Comparison of ENCODE assay signal across 8 cellular contexts in the genomic region with DNA sequence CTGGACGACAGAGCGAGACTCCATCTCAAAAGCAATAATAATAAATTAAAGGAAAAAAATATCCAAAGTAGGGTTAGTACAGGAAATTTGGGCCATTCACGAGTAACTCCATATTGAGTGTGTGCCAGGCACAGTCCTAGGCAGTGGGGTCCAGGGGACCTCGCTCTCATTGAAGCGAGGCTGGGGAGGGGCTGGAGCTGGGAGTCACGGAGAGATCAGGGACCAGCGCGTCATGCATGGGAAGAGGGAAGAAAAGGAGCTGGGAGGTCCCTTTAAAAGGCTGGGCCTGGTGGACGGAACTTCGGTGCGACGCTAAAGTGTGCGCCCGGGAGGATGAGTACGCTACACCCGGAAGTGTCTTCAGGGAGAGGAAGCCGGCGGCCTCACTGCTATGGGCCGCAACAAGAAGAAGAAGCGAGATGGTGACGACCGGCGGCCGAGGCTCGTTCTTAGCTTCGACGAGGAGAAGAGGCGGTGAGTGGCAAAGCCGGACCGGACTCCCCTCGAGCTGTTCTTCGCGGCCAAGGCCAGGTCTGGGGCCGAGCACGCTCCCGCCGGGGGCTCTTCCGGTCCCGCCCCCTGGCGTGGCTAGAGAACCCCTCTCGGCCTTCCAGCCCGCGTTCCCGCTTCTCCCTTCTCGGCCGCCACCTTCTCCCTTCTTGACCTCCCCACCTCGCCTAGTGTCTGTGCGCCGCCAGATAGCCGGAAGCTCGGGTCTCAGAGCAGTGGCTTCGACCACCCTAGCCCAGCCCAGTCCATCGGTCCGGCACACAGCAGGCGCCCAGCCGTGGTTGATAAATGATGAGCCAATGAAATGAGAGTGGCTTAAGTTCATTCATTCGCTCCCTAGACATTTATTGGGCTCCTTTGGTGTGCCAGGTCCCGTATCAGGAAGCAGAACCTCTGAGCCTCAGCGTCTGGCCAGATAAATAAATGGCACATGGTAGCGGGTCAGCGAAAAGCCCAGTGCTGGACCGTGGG. TPM values are rescaled to one million over a fixed set of nuclear protein-coding genes. Genes with fewer than 3 reads are reported as not detected.
A peak's percentile ranks its signal among the peaks of the same experiment; 100 is the strongest.
DNase-seq lines count a peak whose midpoint lies in the region; ATAC-seq and TF ChIP-seq lines count a peak whose summit lies in the region.

A gene with protein sequence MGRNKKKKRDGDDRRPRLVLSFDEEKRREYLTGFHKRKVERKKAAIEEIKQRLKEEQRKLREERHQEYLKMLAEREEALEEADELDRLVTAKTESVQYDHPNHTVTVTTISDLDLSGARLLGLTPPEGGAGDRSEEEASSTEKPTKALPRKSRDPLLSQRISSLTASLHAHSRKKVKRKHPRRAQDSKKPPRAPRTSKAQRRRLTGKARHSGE (plus strand): TSS at position 342 of the 981 bp plus-strand sequence. CDS start 50 bp downstream, at position 392.

- H3K36me3 Mint-ChIP-seq in neural crest cell (ENCODE audit: low read depth): peaks cover 3% of the 10 kb centered on the region

- peak within 1 kb of the TSS; percentile 86 for H3K4me3 ChIP-seq in fibroblast of villous mesenchyme (ENCODE audit: low read depth, low read length)

- peaks cover 26% of the 10 kb centered on the region for H3K4me1 Mint-ChIP-seq in neural crest cell

- TF ChIP-seq CTCF in fibroblast of villous mesenchyme (IDR thresholded peaks at IDR 0.05; ENCODE audit: insufficient read depth, low read depth, low read length) (no peak), neural crest cell (conservative IDR thresholded peaks at IDR 0.05) (peak; percentile 14)

- ATAC-seq in GM21737 (IDR thresholded peaks at IDR 0.05; ENCODE audit: unreplicated experiment): peak; percentile 67

- H3K9me3 Mint-ChIP-seq in neural crest cell: no peaks in the 10 kb centered on the region

- peak within 1 kb of the TSS; percentile 99 for H3K27ac Mint-ChIP-seq in neural crest cell (ENCODE audit: unreplicated experiment)

- peak; percentile 82 for DNase-seq in DMS153 treated with DMSO at 0.1 percent for 48 hours (lab: John Stamatoyannopoulos, UW; ENCODE audit: unreplicated experiment)
- peak; percentile 82 for DNase-seq in LHCN-M2 (ENCODE audit: low read depth)
- DNase-seq in SHP77 (lab: John Stamatoyannopoulos, UW): peak; percentile 69 to 76
- DNase-seq in activated gamma-delta T cell (lab: John Stamatoyannopoulos, UW): peak; percentile 30
- peak; percentile 89 for DNase-seq in fibroblast of villous mesenchyme (ENCODE audit: low read depth)
- peak; percentile 80 for DNase-seq in neural crest cell (ENCODE audit: low read depth, low spot score)
- peak; percentile 73 for DNase-seq in stromal cell of bone marrow (ENCODE audit: low read depth)

- H3K4me3 Mint-ChIP-seq in neural crest cell: peak within 1 kb of the TSS; percentile 97

- no peaks in the 10 kb centered on the region for H3K27me3 Mint-ChIP-seq in neural crest cell (ENCODE audit: low read depth)

RNA-seq across cellular contexts. Expression of the gene that starts here (rescaled TPM):
- 45.1 and 53.9 TPM in 2 replicates for total RNA-seq in LHCN-M2 (2014; rRNA removed)
- 24.6 TPM for polyA plus RNA-seq in LHCN-M2 (2012)
- total RNA-seq in fibroblast of villous mesenchyme: 7.3 and 10.3 TPM in 2 replicates
- total RNA-seq in neural crest cell: 43.3 and 44.5 TPM in 2 replicates

Comparison
In these comparisons a context has a peak if more than half of its experiments do, and no peak if none do; other contexts are left out.
1. Peak in every context shown above with its lines: DNase-seq, ATAC-seq and H3K4me3 ChIP-seq.
2. DNase-seq: peak in every context shown above with its lines; median percentile 89 in fibroblast of villous mesenchyme; 82 in DMS153 treated with DMSO at 0.1 percent for 48 hours; 82 in LHCN-M2; 80 in neural crest cell; 73 in stromal cell of bone marrow; 72 in SHP77; 30 in activated gamma-delta T cell.